Comparison of ENCODE assay signal across 21 cellular contexts in genomic region chr3:154130540-154130939, GRCh38. TPM values are rescaled to one million over a fixed set of nuclear protein-coding genes. Genes with fewer than 3 reads are reported as not detected.
"Had no signal": no experiment of that assay in that cellular context is flagged by ENCODE, and none has a peak within 500 bp of the region (broad histone marks: within the 10 kb centered on the region; RNA-seq: fewer than 3 reads in every experiment).

No MANE protein-coding gene starts in this region.

- FAIRE-seq: pancreas had no signal

- ATAC-seq: activated T-cell treated with anti-CD3 and anti-CD28 coated beads, Interleukin-2, amount 50 U/mL, for 4 hours; body of pancreas; left cardiac atrium; pancreas; sciatic nerve; stimulated activated naive B cell treated with anti-CD40 and anti-IgM and Interleukin-4, amounts not matched to agents 10 μg/mL and 1 μg/mL and 100 μg/mL, for 72 hours had no signal

- H3K27ac ChIP-seq: body of pancreas, pancreas, thoracic aorta, vagina had no signal

- H3K4me3 ChIP-seq: body of pancreas, pancreas, thoracic aorta, vagina had no signal

- DNase-seq: activated CD4-positive, alpha-beta T cell treated with anti-CD3 and anti-CD28 coated beads for 4 hours; activated CD4-positive, alpha-beta T cell treated with anti-CD3 and anti-CD28 coated beads, Interleukin-2, amount 50 U/mL, for 48 hours; activated CD4-positive, CD25-positive, alpha-beta regulatory T cell; activated CD8-positive, alpha-beta memory T cell treated with anti-CD3 and anti-CD28 coated beads, Interleukin-2, amount 50 U/mL, for 48 hours; activated naive CD4-positive, alpha-beta T cell treated with Interleukin-2 at 50 U/mL for 16 hours; activated naive CD8-positive, alpha-beta T cell treated with anti-CD3 and anti-CD28 coated beads, Interleukin-2, amount 10 ng/mL, durations not matched to agents 7 days and 5 days; activated T-cell treated with anti-CD3 and anti-CD28 coated beads, Interleukin-2, amount 50 U/mL, for 4 hours; amygdala; body of pancreas; foreskin melanocyte; hippocampal formation; left cardiac atrium; nephron progenitor cell; pancreas; stimulated activated CD4-positive, alpha-beta T cell treated with anti-CD3 and anti-CD28 coated beads, Interleukin-2, amount 100 ng/mL, for 48 hours; stimulated activated CD8-positive, alpha-beta memory T cell treated with anti-CD3 and anti-CD28 coated beads, Interleukin-4, amount 100 ng/mL, for 48 hours; stimulated activated naive B cell treated with anti-CD40 and anti-IgM and Interleukin-4, amounts not matched to agents 10 μg/mL and 1 μg/mL and 100 μg/mL, for 72 hours; T1000 had no signal

- H3K36me3 ChIP-seq: pancreas, thoracic aorta had no signal

- H3K9me3 ChIP-seq: body of pancreas, pancreas, thoracic aorta, vagina had no signal

- H3K27me3 ChIP-seq: body of pancreas, pancreas, vagina had no signal

RNA-seq across cellular contexts. Expression of gene ARHGEF26, which starts 9.3 kb away (rescaled TPM):
- total RNA-seq: activated naive CD8-positive, alpha-beta T cell treated with anti-CD3 and anti-CD28 coated beads, Interleukin-2, amount 10 ng/mL, durations not matched to agents 7 days and 5 days had no signal
